Comparison of ENCODE assay signal across 29 cellular contexts in genomic region chr7:4361774-4362173, GRCh38.
"Had no signal": no experiment of that assay in that cellular context is flagged by ENCODE, and none has a peak within 500 bp of the region (broad histone marks: within the 10 kb centered on the region; RNA-seq: fewer than 3 reads in every experiment).

No MANE protein-coding gene starts in this region.

- H3K27me3 ChIP-seq: adrenal gland, body of pancreas, transverse colon, vagina had no signal

- H3K4me3 ChIP-seq: adrenal gland, body of pancreas, left ventricle myocardium inferior, lung, mucosa of descending colon, transverse colon, vagina had no signal

- H3K36me3 ChIP-seq: adrenal gland, left ventricle myocardium inferior, transverse colon, vagina had no signal

- FAIRE-seq: colon, endometrium, frontal cortex had no signal

- H3K9me3 ChIP-seq: adrenal gland, mucosa of descending colon, transverse colon, vagina had no signal

- DNase-seq: activated CD4-positive, alpha-beta memory T cell treated with anti-CD3 and anti-CD28 coated beads for 36 hours; activated CD4-positive, alpha-beta T cell treated with anti-CD3 and anti-CD28 coated beads, Interleukin-2, amount 10 ng/mL, durations not matched to agents 24 days and 14 days; activated CD4-positive, CD25-positive, alpha-beta regulatory T cell treated with anti-CD3 and anti-CD28 coated beads, Interleukin-2, amount 50 U/mL, for 72 hours; activated CD8-positive, alpha-beta memory T cell treated with anti-CD3 and anti-CD28 coated beads, Interleukin-2, amount 50 U/mL, for 4 hours; activated effector memory CD4-positive, alpha-beta T cell treated with anti-CD3 and anti-CD28 coated beads, Interleukin-2, amount 50 U/mL, for 16 hours; activated naive CD4-positive, alpha-beta T cell treated with anti-CD3 and anti-CD28 coated beads for 36 hours; activated naive CD8-positive, alpha-beta T cell treated with anti-CD3 and anti-CD28 coated beads for 36 hours; activated T-cell treated with anti-CD3 and anti-CD28 coated beads, Interleukin-2, amount 50 U/mL, for 1 hour; adrenal gland; aorta; body of pancreas; dermis blood vessel endothelial cell; effector CD4-positive, alpha-beta T cell; glutamatergic neuron; islet precursor cell; left ventricle myocardium inferior; mucosa of descending colon; posterior cingulate gyrus; right cardiac atrium; stimulated activated CD4-positive, alpha-beta T cell treated with anti-CD3 and anti-CD28 coated beads, Interleukin-2, amount 100 ng/mL, for 48 hours; stimulated activated naive CD4-positive, alpha-beta T cell treated with Interleukin-2 at 50 U/mL for 16 hours; T1000; transverse colon had no signal

- H3K4me1 ChIP-seq: adrenal gland, body of pancreas, left ventricle myocardium inferior, transverse colon, vagina had no signal

- H3K27ac ChIP-seq: adrenal gland, body of pancreas, left ventricle myocardium inferior, transverse colon, vagina had no signal

- ATAC-seq: body of pancreas; mucosa of descending colon; natural killer cell treated with Interleukin-12 subunit alpha and Interleukin-12 subunit beta and Interleukin-15 and Interleukin-18, amount 100 ng/mL, for 72 hours; right cardiac atrium had no signal
